In the genomic region with DNA sequence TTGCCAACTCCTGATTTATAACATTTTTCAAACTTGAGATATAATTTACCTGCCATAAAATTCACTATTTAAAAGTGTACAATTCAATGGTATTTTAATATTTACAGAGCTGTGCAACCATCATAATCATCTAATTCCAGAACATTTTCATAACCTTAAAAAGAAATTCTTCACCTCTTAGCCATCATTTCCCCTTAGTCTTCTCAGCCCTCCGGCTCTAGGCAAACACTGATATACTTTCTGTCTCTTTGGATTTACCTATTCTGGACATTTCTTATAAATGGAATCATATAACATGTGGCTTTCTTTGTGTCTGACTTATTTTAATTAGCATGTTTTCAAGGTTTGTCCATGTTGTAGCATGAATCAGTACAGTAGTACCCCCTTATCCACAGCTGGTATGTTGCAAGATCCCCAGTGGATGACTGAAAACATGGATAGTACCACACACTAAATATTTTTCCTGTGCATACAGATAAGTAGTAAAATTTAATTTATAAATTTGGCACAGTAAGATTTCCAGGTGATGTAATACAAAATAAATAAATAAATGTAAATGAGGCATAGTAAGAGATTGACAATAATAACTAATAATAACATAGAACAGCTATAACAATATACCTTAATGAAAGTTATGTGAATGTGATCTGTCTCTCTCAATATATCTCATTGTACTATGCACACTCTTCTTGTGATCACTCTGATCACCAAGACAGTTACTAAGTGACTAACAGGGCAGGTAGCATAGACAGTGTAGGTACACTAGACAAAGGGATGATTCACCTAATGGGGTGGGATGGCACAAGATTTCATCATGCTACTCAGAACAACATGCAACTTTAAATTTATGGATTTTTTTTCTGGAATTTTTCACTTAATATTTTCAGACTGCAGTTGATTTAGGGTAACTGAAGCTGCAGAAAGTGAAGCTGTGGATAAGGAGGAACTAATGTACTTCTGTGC, we compare ENCODE assay signal across 1 cellular context.
TF ChIP-seq lines count a peak whose summit lies in the region.

No MANE protein-coding gene starts in this region.

TF ChIP-seq in IMR-90, 13 proteins besides CTCF, POLR2A, EP300 and RAD21:
- TF ChIP-seq MAZ (IDR thresholded peaks at IDR 0.05; ENCODE audit: borderline replicate concordance, low read depth, low read length) (no peak), CEBPB (IDR thresholded peaks at IDR 0.05; ENCODE audit: low read depth, low read length) (peak; percentile 40; the same call in 1 of the 2 replicates)
